In the genomic region with DNA sequence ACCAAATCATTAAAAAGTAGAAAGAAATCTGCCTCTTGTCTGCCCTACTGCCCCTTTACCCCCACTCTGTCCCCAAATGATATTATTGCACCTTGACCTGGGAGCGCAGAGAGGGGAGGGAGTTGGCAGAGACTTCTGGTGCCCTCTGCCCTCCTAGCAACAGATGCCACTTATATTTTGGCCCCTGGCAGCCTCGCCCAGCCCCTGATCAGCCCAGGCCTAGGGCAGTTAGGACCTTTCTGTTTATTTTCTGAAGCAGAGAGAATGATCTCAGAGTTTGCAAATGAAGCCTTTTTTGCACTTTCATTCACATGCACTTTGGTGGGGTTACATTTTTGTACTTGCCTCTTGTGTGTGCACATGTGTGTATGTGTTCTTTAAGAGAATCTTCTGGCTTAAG, we compare ENCODE assay signal across 17 cellular contexts. TPM values are rescaled to one million over a fixed set of nuclear protein-coding genes. Genes with fewer than 3 reads are reported as not detected.
DNase-seq lines count a peak whose midpoint lies in the region; ATAC-seq, FAIRE-seq and TF ChIP-seq lines count a peak whose summit lies in the region.
"Had no signal": no experiment of that assay in that cellular context is flagged by ENCODE, and none has a peak within 500 bp of the region (broad histone marks: within the 10 kb centered on the region; RNA-seq: fewer than 3 reads in every experiment).

No MANE protein-coding gene starts in this region.

- TF ChIP-seq CTCF in IMR-90 (conservative IDR thresholded peaks at IDR 0.05; ENCODE audit: low read depth, low read length), result no peak
- TF ChIP-seq CTCF in colonic mucosa (IDR thresholded peaks at IDR 0.05), result no peak
- TF ChIP-seq CTCF in HepG2 (CRISPR knock-in tag; IDR thresholded peaks at IDR 0.05), result no peak

- H4K91ac ChIP-seq in IMR-90 (ENCODE audit: insufficient read depth, low read depth, low read length), result no peak overlapping the region

- TF ChIP-seq POLR2A in IMR-90 (IDR thresholded peaks at IDR 0.05; ENCODE audit: low read depth, low read length) (no peak), HepG2 (IDR thresholded peaks at IDR 0.05; ENCODE audit: insufficient read depth in 1 of 2, low read depth in 2 of 2, low read length in 2 of 2) (no peak)

- H3K9me3 ChIP-seq in IMR-90 (ENCODE audit: control insufficient read depth, insufficient read depth, low read length), result peaks cover 6% of the 10 kb centered on the region
- no peaks in the 10 kb centered on the region for H3K9me3 ChIP-seq in colonic mucosa
- peaks cover 6% of the 10 kb centered on the region for H3K9me3 ChIP-seq in HepG2 (ENCODE audit: low read length)
- H3K9me3 ChIP-seq in small intestine (ENCODE audit: control insufficient read depth, low read depth), result no peaks in the 10 kb centered on the region

- no peak overlapping the region for H2BK5ac ChIP-seq in IMR-90 (ENCODE audit: low read depth, low read length, poor library complexity, severe bottlenecking)

- BruUV-seq in IMR-90 (replicated peaks; lab: Mats Ljungman, UMichigan) (no TSS peak), HepG2 (replicated peaks; lab: Mats Ljungman, UMichigan) (no TSS peak)

- H3K4me1 ChIP-seq in IMR-90 (ENCODE audit: control insufficient read depth, insufficient read depth, low read length), result no peaks in the 10 kb centered on the region
- no peaks in the 10 kb centered on the region for H3K4me1 ChIP-seq in colonic mucosa
- H3K4me1 ChIP-seq in HepG2 (ENCODE audit: insufficient read depth, low read length), result peaks cover 75% of the 10 kb centered on the region
- H3K4me1 ChIP-seq in small intestine (ENCODE audit: control insufficient read depth in 2 of 2, insufficient read depth in 1 of 2, low read depth in 1 of 2, low read length in 1 of 2), result peaks cover 0 to 7% of the 10 kb centered on the region in 2 donors
- H3K4me1 ChIP-seq: Caco-2 had no signal

- H2AK9ac ChIP-seq in IMR-90 (replicated peaks; ENCODE audit: low read depth, low read length, poor library complexity), result no peak overlapping the region

- H3K79me1 ChIP-seq in IMR-90 (ENCODE audit: low read depth in 1 of 2, low read length in 2 of 2), result no peaks in the 10 kb centered on the region

- H2AK5ac ChIP-seq in IMR-90 (ENCODE audit: low read depth, low read length), result no peak overlapping the region

- CTCF ChIA-PET in IMR-90 (lab: Yijun Ruan, JAX), result no interaction called here
- CTCF ChIA-PET in HepG2 (lab: Yijun Ruan, JAX; ENCODE audit: low intra/inter-chr PET ratio, low total read pairs), result no interaction called here

- no peak overlapping the region for H2BK20ac ChIP-seq in IMR-90 (ENCODE audit: low read depth, low read length)

- no peak overlapping the region for H2BK120ac ChIP-seq in IMR-90 (ENCODE audit: low read depth, low read length)

- H3K9me1 ChIP-seq in IMR-90 (ENCODE audit: insufficient read depth, low read length), result no peaks in the 10 kb centered on the region

- no peak overlapping the region for H3K4ac ChIP-seq in IMR-90 (ENCODE audit: low read depth, low read length)

- H3K27me3 ChIP-seq in IMR-90 (ENCODE audit: control insufficient read depth, insufficient read depth, low read length), result no peaks in the 10 kb centered on the region; the same call in 1 of the 2 replicates
- H3K27me3 ChIP-seq in colonic mucosa, result no peaks in the 10 kb centered on the region
- H3K27me3 ChIP-seq in HepG2 (ENCODE audit: control insufficient read depth in 1 of 2, insufficient read depth in 2 of 2, low read length in 2 of 2), result no peaks in the 10 kb centered on the region
- H3K27me3 ChIP-seq in small intestine (ENCODE audit: control insufficient read depth in 2 of 2, insufficient read depth in 2 of 2, low read length in 2 of 2), result no peaks in the 10 kb centered on the region
- H3K27me3 ChIP-seq: BLaER1 had no signal

- H3K36me3 ChIP-seq in IMR-90 (ENCODE audit: control insufficient read depth, insufficient read depth, low read length), result no peaks in the 10 kb centered on the region
- no peaks in the 10 kb centered on the region for H3K36me3 ChIP-seq in colonic mucosa
- H3K36me3 ChIP-seq in HepG2 (replicated peaks in 1 of 2; ENCODE audit: control insufficient read depth in 1 of 2, insufficient read depth in 2 of 2, low read length in 2 of 2), result peaks cover 6 to 13% of the 10 kb centered on the region in 2 experiments
- peaks cover 0 to 3% of the 10 kb centered on the region in 2 donors for H3K36me3 ChIP-seq in small intestine (ENCODE audit: control insufficient read depth in 2 of 2, insufficient read depth in 2 of 2, low read length in 2 of 2)

- H3K18ac ChIP-seq in IMR-90 (ENCODE audit: low read depth, low read length), result no peak overlapping the region

- H3K4me2 ChIP-seq in IMR-90 (ENCODE audit: low read depth, low read length) (no peak overlapping the region), HepG2 (ENCODE audit: low read depth, low read length) (no peak overlapping the region)
- H3K4me2 ChIP-seq: BLaER1, GM23338 had no signal

- DNase-seq in IMR-90, result no peak
- peak; percentile 53 for DNase-seq in colonic mucosa
- DNase-seq in HepG2 (ENCODE audit: low spot score), result no peak
- peak; percentile 88 for DNase-seq in small intestine
- no peak for DNase-seq in G401 (ENCODE audit: low spot score)
- DNase-seq in caudate nucleus (lab: John Stamatoyannopoulos, UW), result no peak
- DNase-seq in putamen (ENCODE audit: low spot score), result no peak
- DNase-seq: 8988T; AML-193; Caco-2; CD8-positive, alpha-beta memory T cell; DND-41; H7 had no signal

- H3K27ac ChIP-seq in IMR-90 (ENCODE audit: insufficient read depth, low read length), result no peak overlapping the region
- no peak overlapping the region for H3K27ac ChIP-seq in colonic mucosa
- peak overlapping the region; percentile 3 for H3K27ac ChIP-seq in HepG2 (ENCODE audit: extremely low read length, insufficient read depth, low read length)
- H3K27ac ChIP-seq in small intestine (ENCODE audit: low read depth in 1 of 2, low read length in 1 of 2), result no peak overlapping the region
- H3K27ac ChIP-seq in caudate nucleus (ENCODE audit: low read depth, low read length), result no peak overlapping the region
- H3K27ac ChIP-seq: BLaER1 had no signal

- H2AFZ ChIP-seq in IMR-90 (replicated peaks; ENCODE audit: low read length, poor library complexity) (no peak overlapping the region), HepG2 (ENCODE audit: low read length) (no peak overlapping the region)
- H2AFZ ChIP-seq: GM23338 had no signal

- H4K5ac ChIP-seq in IMR-90 (ENCODE audit: low read depth, low read length), result no peak overlapping the region

- H3K23ac ChIP-seq in IMR-90 (ENCODE audit: low read depth, low read length), result no peak overlapping the region

- intact Hi-C loops in IMR-90 (cut with micrococcal nuclease) (no loop called here), colonic mucosa (cut with DNase I) (no loop called here), HepG2 (cut with micrococcal nuclease; ENCODE audit: unreplicated experiment) (no loop called here)

- in situ Hi-C loops in IMR-90 (cut with MboI; ENCODE audit: low sequenced_read_pairs) (no loop called here), HepG2 (cut with HindIII; ENCODE audit: extremely low pct_ligation_motif_present, low pct_unique_long_range_greater_than_20kb) (no loop called here), G401 (cut with HindIII; ENCODE audit: low sequenced_read_pairs) (no loop called here)

- H4K8ac ChIP-seq in IMR-90 (ENCODE audit: low read depth in 2 of 2, low read length in 2 of 2), result no peak overlapping the region

- TF ChIP-seq EP300 in HepG2 (IDR thresholded peaks at IDR 0.05; ENCODE audit: low read depth in 2 of 2, low read length in 2 of 2) (no peak), HepG2 (CRISPR knock-in tag; IDR thresholded peaks at IDR 0.05; ENCODE audit: borderline replicate concordance) (no peak)

- POLR2A ChIA-PET in IMR-90 (lab: Charles Lee; ENCODE audit: unreplicated experiment) (no interaction called here), HepG2 (lab: Yijun Ruan, JAX) (interaction anchor here (1.1 to 3.0 kb wide), 4 partner anchors 8 to 94 kb away, joined by 4 to 53 read pairs (median 8); partner anchors contain the start of genes IFT52 and SGK2)

- H3K9ac ChIP-seq in IMR-90 (ENCODE audit: low read depth, low read length), result no peak overlapping the region
- H3K9ac ChIP-seq in colonic mucosa (ENCODE audit: low read depth in 2 of 2, low read length in 2 of 2), result peak overlapping the region in 1 of 2 donors; percentile 3
- no peak overlapping the region for H3K9ac ChIP-seq in HepG2 (ENCODE audit: insufficient read depth, low read depth, low read length)
- H3K9ac ChIP-seq: BLaER1 had no signal

- no peak overlapping the region for H3K14ac ChIP-seq in IMR-90 (replicated peaks; ENCODE audit: low read depth, low read length)

- WGBS in IMR-90 (ENCODE audit: extremely low coverage in 2 of 2, insufficient read length in 1 of 2), 2 experiments, result 33% methylated on average over 1 of the region's 2 CpGs; no CpG with 5 or more reads in 1 of the 2 experiments
- whole genome bisulfite sequencing in HepG2 (ENCODE audit: low lambda C conversion rate), result 97% methylated on average over 2 of the region's 2 CpGs
- WGBS in small intestine, 3 donors, result 14 to 58% (median 32%) methylated on average over 2 of the region's 2 CpGs

- H3K4me3 ChIP-seq in IMR-90 (ENCODE audit: insufficient read depth, low read depth, low read length), result no peak overlapping the region
- H3K4me3 ChIP-seq in colonic mucosa, result no peak overlapping the region
- H3K4me3 ChIP-seq in HepG2 (replicated peaks in 1 of 3; ENCODE audit: insufficient read depth in 1 of 3, low read depth in 2 of 3, low read length in 3 of 3), result no peak overlapping the region
- H3K4me3 ChIP-seq in small intestine (ENCODE audit: low read depth in 1 of 2, low read length in 2 of 2), result no peak overlapping the region
- H3K4me3 ChIP-seq: BLaER1, GM23338 had no signal

- dilution Hi-C loops in IMR-90 (cut with HindIII; ENCODE audit: low sequenced_read_pairs, unreplicated experiment), result no loop called here

- peaks cover under 1% of the 10 kb centered on the region for H3K79me2 ChIP-seq in HepG2 (ENCODE audit: insufficient read depth, low read length)

- H4K20me1 ChIP-seq in IMR-90 (ENCODE audit: insufficient read depth, low read length) (no peaks in the 10 kb centered on the region), HepG2 (ENCODE audit: insufficient read depth, low read length) (no peaks in the 10 kb centered on the region)
- H4K20me1 ChIP-seq: BLaER1 had no signal

- ATAC-seq in IMR-90 (ENCODE audit: low read depth), result peak; percentile 54
- no peak for ATAC-seq in HepG2
- ATAC-seq in HG03520 (IDR thresholded peaks at IDR 0.05; ENCODE audit: unreplicated experiment), result no peak
- ATAC-seq: GM23338 had no signal

- TF ChIP-seq RAD21 in IMR-90 (IDR thresholded peaks at IDR 0.05; ENCODE audit: low read length) (no peak), HepG2 (CRISPR knock-in tag; IDR thresholded peaks at IDR 0.05) (no peak)

- no peak overlapping the region for H3K56ac ChIP-seq in IMR-90 (ENCODE audit: extremely low read depth, insufficient read depth, low read length)

- FAIRE-seq in HepG2 (lab: Jason Lieb, UNC) (no peak), small intestine (lab: Jason Lieb, UNC) (no peak)

- no peak overlapping the region for H2BK15ac ChIP-seq in IMR-90 (ENCODE audit: low read depth, low read length)

RNA-seq across cellular contexts. Expression of gene SGK2, which starts 8.4 kb away (rescaled TPM):
- total RNA-seq in IMR-90 (2012; rRNA removed) (under 0.01 TPM in 1 of 2 replicates, not detected in the other), colonic mucosa (10 to 100 TPM; 80.2 to 82.3 TPM), HepG2 (2016; rRNA removed; fragmentation: Illumina TruSeq; extraction: Trizol) (29.4 and 34.3 TPM in 2 replicates)
- polyA plus RNA-seq in IMR-90 (2012; rRNA removed) (0.10 TPM in 1 of 2 replicates, not detected in the other), HepG2 (2011; rRNA removed) (6.2 and 12.6 TPM in 2 replicates), small intestine (10 to 100 TPM; 17.6 to 81.9 (median 28.4) TPM)
- not detected in 2 replicates for polyA plus RNA-seq in IMR-90 (2012; cell fraction: cytosol; rRNA removed)
- 1.4 and 2.0 TPM in 2 replicates for polyA plus RNA-seq in IMR-90 (2012; cell fraction: nucleus; rRNA removed; ENCODE audit: low replicate concordance)
- 8.6 and 11.8 TPM in 2 replicates for total RNA-seq in HepG2 (2016; cell fraction: cytosol; rRNA removed; fragmentation: Illumina TruSeq; extraction: Trizol; ENCODE audit: low read depth)
- 29.7 and 31.2 TPM in 2 replicates for total RNA-seq in HepG2 (2016; cell fraction: insoluble cytoplasmic fraction; rRNA removed; fragmentation: Illumina TruSeq; extraction: Trizol)
- total RNA-seq in HepG2 (2016; cell fraction: membrane; rRNA removed; fragmentation: Illumina TruSeq; extraction: Trizol), result 25.9 and 26.5 TPM in 2 replicates
- 19.8 and 26.8 TPM in 2 replicates for total RNA-seq in HepG2 (2016; cell fraction: nucleus; rRNA removed; fragmentation: Illumina TruSeq; extraction: Trizol)
- 3.9 and 5.3 TPM in 2 replicates for polyA plus RNA-seq in HepG2 (2011; cell fraction: cytosol; rRNA removed)
- polyA plus RNA-seq in HepG2 (2011; cell fraction: nucleus; rRNA removed), result 24.1 and 26.7 TPM in 2 replicates
- polyA plus RNA-seq in HepG2 (2012), result 6.9 and 8.9 TPM in 2 replicates
- polyA plus RNA-seq in HepG2 (2016; cell fraction: cytosol; fragmentation: Illumina TruSeq; extraction: Trizol; ENCODE audit: low read depth), result 5.2 and 5.4 TPM in 2 replicates
- polyA plus RNA-seq in HepG2 (2016; cell fraction: insoluble cytoplasmic fraction; fragmentation: Illumina TruSeq; extraction: Trizol; ENCODE audit: low read depth), result 21.3 and 23.7 TPM in 2 replicates
- 14.3 and 14.5 TPM in 2 replicates for polyA plus RNA-seq in HepG2 (2016; cell fraction: membrane; fragmentation: Illumina TruSeq; extraction: Trizol; ENCODE audit: low read depth)
- 36.0 and 42.8 TPM in 2 replicates for polyA plus RNA-seq in HepG2 (2016; cell fraction: nucleus; fragmentation: Illumina TruSeq; extraction: Trizol; ENCODE audit: insufficient read depth, low read depth)
- 1.3 and 17.3 TPM in 2 replicates for polyA minus RNA-seq in HepG2 (2011; rRNA and poly(A)+ RNA removed; ENCODE audit: low replicate concordance)
- 4.6 and 10.9 TPM in 2 replicates for polyA minus RNA-seq in HepG2 (2011; cell fraction: cytosol; rRNA and poly(A)+ RNA removed)
- polyA minus RNA-seq in HepG2 (2011; cell fraction: nucleus; rRNA and poly(A)+ RNA removed), result 16.4 and 18.5 TPM in 2 replicates
- 0.27 TPM in 1 of 2 replicates, not detected in the other for total RNA-seq in G401 (2014; rRNA removed; shearing (Covaris generic))
- total RNA-seq: H7, HT1080 had no signal
- polyA plus RNA-seq: CD8-positive, alpha-beta memory T cell; GM23338 had no signal

RNA-seq across cellular contexts. Expression of gene IFT52, which starts 40.3 kb away (rescaled TPM):
- total RNA-seq in IMR-90 (2012; rRNA removed) (55.6 and 60.8 TPM in 2 replicates), colonic mucosa (10 to 100 TPM; 12.6 to 19.2 TPM), HepG2 (2016; rRNA removed; fragmentation: Illumina TruSeq; extraction: Trizol) (64.0 and 80.6 TPM in 2 replicates)
- polyA plus RNA-seq in IMR-90 (2012; rRNA removed) (29.7 and 31.2 TPM in 2 replicates), HepG2 (2011; rRNA removed) (36.9 and 48.0 TPM in 2 replicates), small intestine (10 to 100 TPM in 2 of 3 donors, 1 to 10 TPM in 1; 9.6 to 13.4 (median 13.0) TPM)
- polyA plus RNA-seq in IMR-90 (2012; cell fraction: cytosol; rRNA removed), result 13.8 and 27.8 TPM in 2 replicates
- polyA plus RNA-seq in IMR-90 (2012; cell fraction: nucleus; rRNA removed; ENCODE audit: low replicate concordance), result 4.8 and 15.4 TPM in 2 replicates
- total RNA-seq in HepG2 (2016; cell fraction: cytosol; rRNA removed; fragmentation: Illumina TruSeq; extraction: Trizol; ENCODE audit: low read depth), result 77.1 and 79.7 TPM in 2 replicates
- total RNA-seq in HepG2 (2016; cell fraction: insoluble cytoplasmic fraction; rRNA removed; fragmentation: Illumina TruSeq; extraction: Trizol), result 66.3 and 80.0 TPM in 2 replicates
- total RNA-seq in HepG2 (2016; cell fraction: membrane; rRNA removed; fragmentation: Illumina TruSeq; extraction: Trizol), result 101 and 102 TPM in 2 replicates
- total RNA-seq in HepG2 (2016; cell fraction: nucleus; rRNA removed; fragmentation: Illumina TruSeq; extraction: Trizol), result 36.2 and 38.4 TPM in 2 replicates
- polyA plus RNA-seq in HepG2 (2011; cell fraction: cytosol; rRNA removed), result 35.4 and 36.4 TPM in 2 replicates
- polyA plus RNA-seq in HepG2 (2011; cell fraction: nucleus; rRNA removed), result 22.2 and 22.4 TPM in 2 replicates
- 31.1 and 41.7 TPM in 2 replicates for polyA plus RNA-seq in HepG2 (2012)
- 83.2 and 85.7 TPM in 2 replicates for polyA plus RNA-seq in HepG2 (2016; cell fraction: cytosol; fragmentation: Illumina TruSeq; extraction: Trizol; ENCODE audit: low read depth)
- polyA plus RNA-seq in HepG2 (2016; cell fraction: insoluble cytoplasmic fraction; fragmentation: Illumina TruSeq; extraction: Trizol; ENCODE audit: low read depth), result 91.0 and 94.9 TPM in 2 replicates
- polyA plus RNA-seq in HepG2 (2016; cell fraction: membrane; fragmentation: Illumina TruSeq; extraction: Trizol; ENCODE audit: low read depth), result 85.8 and 88.2 TPM in 2 replicates
- polyA plus RNA-seq in HepG2 (2016; cell fraction: nucleus; fragmentation: Illumina TruSeq; extraction: Trizol; ENCODE audit: insufficient read depth, low read depth), result 41.4 and 43.4 TPM in 2 replicates
- 53.4 and 59.7 TPM in 2 replicates for polyA minus RNA-seq in HepG2 (2011; rRNA and poly(A)+ RNA removed; ENCODE audit: low replicate concordance)
- polyA minus RNA-seq in HepG2 (2011; cell fraction: cytosol; rRNA and poly(A)+ RNA removed), result 15.6 and 20.1 TPM in 2 replicates
- 21.4 and 26.9 TPM in 2 replicates for polyA minus RNA-seq in HepG2 (2011; cell fraction: nucleus; rRNA and poly(A)+ RNA removed)
- total RNA-seq in G401 (2014; rRNA removed; shearing (Covaris generic)), result 66.6 and 72.5 TPM in 2 replicates

RNA-seq across cellular contexts. Expression of gene L3MBTL1, which starts 43.0 kb away (rescaled TPM):
- 1.7 and 2.2 TPM in 2 replicates for total RNA-seq in IMR-90 (2012; rRNA removed)
- 4.3 and 4.5 TPM in 2 replicates for polyA plus RNA-seq in IMR-90 (2012; rRNA removed)
- 1.1 TPM in 2 replicates for polyA plus RNA-seq in IMR-90 (2012; cell fraction: cytosol; rRNA removed)
- polyA plus RNA-seq in IMR-90 (2012; cell fraction: nucleus; rRNA removed; ENCODE audit: low replicate concordance), result 38.8 and 40.5 TPM in 2 replicates
- total RNA-seq in colonic mucosa, result 1 to 10 TPM; 4.5 to 8.8 TPM
- 2.4 and 9.0 TPM in 2 replicates for total RNA-seq in HepG2 (2016; rRNA removed; fragmentation: Illumina TruSeq; extraction: Trizol)
- 2.7 and 2.9 TPM in 2 replicates for total RNA-seq in HepG2 (2016; cell fraction: cytosol; rRNA removed; fragmentation: Illumina TruSeq; extraction: Trizol; ENCODE audit: low read depth)
- 1.7 and 8.3 TPM in 2 replicates for total RNA-seq in HepG2 (2016; cell fraction: insoluble cytoplasmic fraction; rRNA removed; fragmentation: Illumina TruSeq; extraction: Trizol)
- total RNA-seq in HepG2 (2016; cell fraction: membrane; rRNA removed; fragmentation: Illumina TruSeq; extraction: Trizol), result 1.8 and 3.0 TPM in 2 replicates
- total RNA-seq in HepG2 (2016; cell fraction: nucleus; rRNA removed; fragmentation: Illumina TruSeq; extraction: Trizol), result 19.0 and 22.4 TPM in 2 replicates
- polyA plus RNA-seq in HepG2 (2011; rRNA removed), result 17.8 and 23.8 TPM in 2 replicates
- 2.3 and 3.0 TPM in 2 replicates for polyA plus RNA-seq in HepG2 (2011; cell fraction: cytosol; rRNA removed)
- 165 and 173 TPM in 2 replicates for polyA plus RNA-seq in HepG2 (2011; cell fraction: nucleus; rRNA removed)
- 11.7 and 15.2 TPM in 2 replicates for polyA plus RNA-seq in HepG2 (2012)
- polyA plus RNA-seq in HepG2 (2016; cell fraction: cytosol; fragmentation: Illumina TruSeq; extraction: Trizol; ENCODE audit: low read depth), result 0.17 and 0.46 TPM in 2 replicates
- 1.1 and 1.9 TPM in 2 replicates for polyA plus RNA-seq in HepG2 (2016; cell fraction: insoluble cytoplasmic fraction; fragmentation: Illumina TruSeq; extraction: Trizol; ENCODE audit: low read depth)
- 0.76 and 0.97 TPM in 2 replicates for polyA plus RNA-seq in HepG2 (2016; cell fraction: membrane; fragmentation: Illumina TruSeq; extraction: Trizol; ENCODE audit: low read depth)
- polyA plus RNA-seq in HepG2 (2016; cell fraction: nucleus; fragmentation: Illumina TruSeq; extraction: Trizol; ENCODE audit: insufficient read depth, low read depth), result 27.6 and 31.6 TPM in 2 replicates
- polyA minus RNA-seq in HepG2 (2011; rRNA and poly(A)+ RNA removed; ENCODE audit: low replicate concordance), result 21.5 and 30.3 TPM in 2 replicates
- polyA minus RNA-seq in HepG2 (2011; cell fraction: cytosol; rRNA and poly(A)+ RNA removed), result 2.5 TPM in 2 replicates
- 70.9 and 90.3 TPM in 2 replicates for polyA minus RNA-seq in HepG2 (2011; cell fraction: nucleus; rRNA and poly(A)+ RNA removed)
- polyA plus RNA-seq in small intestine, result 1 to 10 TPM; 1.6 to 2.7 (median 2.5) TPM
- 3.0 and 17.9 TPM in 2 replicates for total RNA-seq in G401 (2014; rRNA removed; shearing (Covaris generic))
- total RNA-seq: HT1080 had no signal

Comparison
In these comparisons a context has a peak if more than half of its experiments do, and no peak if none do; other contexts are left out.
1. DNase-seq: peak in colonic mucosa (single experiment) and small intestine (single experiment); none in IMR-90 (single experiment), HepG2 (single experiment), G401 (single experiment), caudate nucleus (0 of 61) and putamen (single experiment).